12 cellular contexts compared by ENCODE assay signal in genomic region chr11:45993438-45994064, GRCh38.
A peak's percentile ranks its signal among the peaks of the same experiment; 100 is the strongest.
DNase-seq lines count a peak whose midpoint lies in the region; ATAC-seq, FAIRE-seq and TF ChIP-seq lines count a peak whose summit lies in the region.
"Had no signal": no experiment of that assay in that cellular context is flagged by ENCODE, and none has a peak within 500 bp of the region (broad histone marks: within the 10 kb centered on the region; RNA-seq: fewer than 3 reads in every experiment).

No MANE protein-coding gene starts in this region.

- in situ Hi-C loops in GM23248 (cut with MboI) (no loop called here), HAP-1 (cut with MboI; ENCODE audit: low sequenced_read_pairs) (no loop called here)

- H3K9me3 ChIP-seq in GM23248 (ENCODE audit: low read depth) (no peaks in the 10 kb centered on the region), astrocyte (ENCODE audit: insufficient read depth, low read depth, low read length) (no peaks in the 10 kb centered on the region), cardiac muscle cell (ENCODE audit: low read depth) (no peaks in the 10 kb centered on the region), HAP-1 (no peaks in the 10 kb centered on the region)
- H3K9me3 ChIP-seq: BLaER1, neutrophil had no signal

- H3K9ac ChIP-seq in GM23248, result no peak overlapping the region
- H3K9ac ChIP-seq in astrocyte (ENCODE audit: low read length), result no peak overlapping the region
- H3K9ac ChIP-seq: BLaER1 had no signal

- no peaks in the 10 kb centered on the region for H4K20me1 ChIP-seq in GM23248 (ENCODE audit: insufficient read depth)
- peaks cover 40% of the 10 kb centered on the region for H4K20me1 ChIP-seq in astrocyte (ENCODE audit: insufficient read depth, low read length)

- TF ChIP-seq CTCF in astrocyte (IDR thresholded peaks at IDR 0.05; ENCODE audit: insufficient read depth, low read depth, low read length) (no peak), cardiac muscle cell (IDR thresholded peaks at IDR 0.05; ENCODE audit: low read depth, low read length) (no peak), omental fat pad (IDR thresholded peaks at IDR 0.05) (no peak)

- peaks cover 53% of the 10 kb centered on the region for H3K4me1 Mint-ChIP-seq in astrocyte (ENCODE audit: low read depth, unreplicated experiment)

- H3K4me2 ChIP-seq in GM23248 (ENCODE audit: unreplicated experiment) (peak overlapping the region; percentile 50), astrocyte (ENCODE audit: low read length) (peak overlapping the region; percentile 32)
- H3K4me2 ChIP-seq: BLaER1 had no signal

- no peak overlapping the region for H3K4me3 ChIP-seq in GM23248
- H3K4me3 ChIP-seq in astrocyte (ENCODE audit: insufficient read depth, low read depth, low read length), result no peak overlapping the region
- H3K4me3 ChIP-seq in cardiac muscle cell, result no peak overlapping the region
- H3K4me3 ChIP-seq in HAP-1, result no peak overlapping the region
- H3K4me3 ChIP-seq: BLaER1 had no signal

- ATAC-seq in omental fat pad (ENCODE audit: low FRiP score), result peak; percentile 73
- no peak for ATAC-seq in HG03280 (IDR thresholded peaks at IDR 0.05; ENCODE audit: unreplicated experiment)
- ATAC-seq in GM21526 (IDR thresholded peaks at IDR 0.05; ENCODE audit: low FRiP score, unreplicated experiment), result no peak
- ATAC-seq in GM19395 (IDR thresholded peaks at IDR 0.05; ENCODE audit: unreplicated experiment), result no peak
- ATAC-seq: activated CD4-positive, CD25-positive, alpha-beta regulatory T cell treated with anti-CD3 and anti-CD28 coated beads, Interleukin-2, amount 50 U/mL, for 24 hours had no signal

- H3K27me3 Mint-ChIP-seq in astrocyte (ENCODE audit: low read depth, unreplicated experiment), result no peaks in the 10 kb centered on the region
- H3K27me3 Mint-ChIP-seq: activated naive CD8-positive, alpha-beta T cell treated with anti-CD3 and anti-CD28 coated beads for 36 hours had no signal

- no peaks in the 10 kb centered on the region for H3K9me3 Mint-ChIP-seq in astrocyte (ENCODE audit: unreplicated experiment)
- H3K9me3 Mint-ChIP-seq: activated naive CD8-positive, alpha-beta T cell treated with anti-CD3 and anti-CD28 coated beads for 36 hours had no signal

- peak overlapping the region; percentile 95 for H3K27ac Mint-ChIP-seq in astrocyte (ENCODE audit: unreplicated experiment)
- H3K27ac Mint-ChIP-seq: activated naive CD8-positive, alpha-beta T cell treated with anti-CD3 and anti-CD28 coated beads for 36 hours had no signal

- H3K4me3 Mint-ChIP-seq in astrocyte (ENCODE audit: unreplicated experiment), result peak overlapping the region; percentile 40
- H3K4me3 Mint-ChIP-seq: activated naive CD8-positive, alpha-beta T cell treated with anti-CD3 and anti-CD28 coated beads for 36 hours had no signal

- H3K79me2 ChIP-seq in GM23248 (ENCODE audit: insufficient read depth) (peaks cover 60% of the 10 kb centered on the region), astrocyte (ENCODE audit: insufficient read depth, low read length) (peaks cover 5% of the 10 kb centered on the region)

- FAIRE-seq in astrocyte (lab: Jason Lieb, UNC), result no peak

- H2AFZ ChIP-seq in GM23248 (peak overlapping the region; percentile 22; the same call in 1 of the 2 replicates), astrocyte (ENCODE audit: low read depth, low read length) (no peak overlapping the region)

- H3K36me3 ChIP-seq in GM23248 (ENCODE audit: low read depth) (no peaks in the 10 kb centered on the region), astrocyte (ENCODE audit: insufficient read depth, low read length) (no peaks in the 10 kb centered on the region), cardiac muscle cell (no peaks in the 10 kb centered on the region), HAP-1 (replicated peaks) (no peaks in the 10 kb centered on the region)
- H3K36me3 ChIP-seq: BLaER1, neutrophil had no signal

- H3K27me3 ChIP-seq in GM23248 (replicated peaks; ENCODE audit: insufficient read depth), result no peaks in the 10 kb centered on the region
- H3K27me3 ChIP-seq in astrocyte (ENCODE audit: insufficient read depth, low read length), result no peaks in the 10 kb centered on the region
- H3K27me3 ChIP-seq in cardiac muscle cell, result no peaks in the 10 kb centered on the region
- H3K27me3 ChIP-seq in HAP-1 (ENCODE audit: low read depth), result no peaks in the 10 kb centered on the region
- H3K27me3 ChIP-seq: BLaER1, neutrophil had no signal

- peak; percentile 53 for DNase-seq in GM23248
- DNase-seq in astrocyte (ENCODE audit: low read depth), result peak; percentile 52
- peak in 1 of 2 donors; percentile 50 for DNase-seq in cardiac muscle cell (ENCODE audit: low read depth in 1 of 2, low spot score in 1 of 2)
- DNase-seq in omental fat pad (ENCODE audit: low spot score), result no peak
- no peak for DNase-seq in HAP-1 (ENCODE audit: low spot score in 2 of 2)
- DNase-seq: activated naive CD8-positive, alpha-beta T cell treated with anti-CD3 and anti-CD28 coated beads for 36 hours had no signal

- H3K9me2 ChIP-seq in GM23248 (ENCODE audit: insufficient read depth), result no peaks in the 10 kb centered on the region

- H3K27ac ChIP-seq in GM23248, result peak overlapping the region; percentile 12; the same call in 1 of the 2 replicates
- H3K27ac ChIP-seq in astrocyte (ENCODE audit: low read depth, low read length), result no peak overlapping the region
- peak overlapping the region; percentile 73 for H3K27ac ChIP-seq in cardiac muscle cell
- H3K27ac ChIP-seq: BLaER1, neutrophil had no signal

- no peaks in the 10 kb centered on the region for H3K36me3 Mint-ChIP-seq in astrocyte (ENCODE audit: low read depth, unreplicated experiment)
- H3K36me3 Mint-ChIP-seq: activated naive CD8-positive, alpha-beta T cell treated with anti-CD3 and anti-CD28 coated beads for 36 hours had no signal

- 12 to 25% methylated on average over 6 of the region's 6 CpGs for WGBS in GM23248 (ENCODE audit: low coverage in 1 of 2, low lambda C conversion rate in 2 of 2, missing lambda C conversion rate in 2 of 2), 2 experiments

- H3F3A ChIP-seq in GM23248 (ENCODE audit: insufficient read depth), result peaks cover 25% of the 10 kb centered on the region

- peaks cover 25% of the 10 kb centered on the region for H3K4me1 ChIP-seq in GM23248 (ENCODE audit: insufficient read depth)
- no peaks in the 10 kb centered on the region for H3K4me1 ChIP-seq in astrocyte (ENCODE audit: insufficient read depth, low read length)
- H3K4me1 ChIP-seq in cardiac muscle cell (ENCODE audit: low read depth), result peaks cover 45% of the 10 kb centered on the region
- no peaks in the 10 kb centered on the region for H3K4me1 ChIP-seq in HAP-1

Comparison
In these comparisons a context has a peak if more than half of its experiments do, and no peak if none do; other contexts are left out.
1. DNase-seq: peak in GM23248 (single experiment) and astrocyte (single experiment); none in omental fat pad (single experiment) and HAP-1 (0 of 2).